ENCODE assay signal across 9 cellular contexts in the genomic region with DNA sequence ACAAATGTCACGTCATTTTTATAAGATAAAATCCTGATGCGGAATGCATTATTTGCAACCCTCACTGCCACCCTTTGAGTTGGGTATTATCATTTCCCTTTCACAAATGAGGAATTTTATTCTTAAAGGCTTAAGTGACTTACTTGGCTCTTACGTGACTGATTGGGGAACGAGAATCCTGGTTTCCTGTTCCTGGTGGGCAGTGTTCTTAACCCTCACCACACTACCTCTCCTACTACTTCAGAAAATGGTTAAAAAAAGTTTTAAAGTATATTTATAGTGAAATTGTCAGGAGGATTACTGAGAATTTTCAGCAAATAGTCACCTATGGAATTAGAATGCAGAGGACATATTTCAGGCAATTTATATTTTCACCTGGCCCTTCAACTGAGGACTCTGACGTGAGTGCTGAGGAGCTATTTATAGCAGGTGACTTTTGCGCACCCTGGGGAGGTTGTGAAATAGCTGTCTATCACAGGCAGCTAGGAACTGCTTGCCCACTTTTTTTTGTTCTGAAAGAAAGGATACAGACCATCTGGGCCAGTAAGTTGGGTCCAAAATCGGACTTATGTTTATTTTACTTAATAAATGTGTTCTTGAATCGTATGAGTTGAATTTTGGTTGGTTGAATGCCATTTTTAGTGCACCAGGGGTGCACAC. TPM values are rescaled to one million over a fixed set of nuclear protein-coding genes. Genes with fewer than 3 reads are reported as not detected.
DNase-seq lines count a peak whose midpoint lies in the region; ATAC-seq and TF ChIP-seq lines count a peak whose summit lies in the region.
"Had no signal": no experiment of that assay in that cellular context is flagged by ENCODE, and none has a peak within 500 bp of the region (broad histone marks: within the 10 kb centered on the region; RNA-seq: fewer than 3 reads in every experiment).

No MANE protein-coding gene starts in this region.

- H3K9me3 ChIP-seq in A673 (ENCODE audit: low read depth, low read length, poor library complexity, severe bottlenecking), result no peaks in the 10 kb centered on the region

- intact Hi-C loops in A673 (cut with micrococcal nuclease; ENCODE audit: unreplicated experiment), result no loop called here

- no peak overlapping the region for H3K27ac ChIP-seq in A673 (ENCODE audit: low read depth, low read length, poor library complexity, severe bottlenecking)

- H3K9me3 Mint-ChIP-seq in type B pancreatic cell, result peaks cover 5% of the 10 kb centered on the region

- H3K36me3 ChIP-seq in A673 (ENCODE audit: insufficient read depth, low read length, poor library complexity, severe bottlenecking), result no peaks in the 10 kb centered on the region

- POLR2A ChIA-PET in A673 (lab: Charles Lee; ENCODE audit: low non-redundant PET), result no interaction called here

- CTCF ChIA-PET in A673 (lab: Charles Lee), result no interaction called here

- no peaks in the 10 kb centered on the region for H3K27me3 ChIP-seq in A673 (replicated peaks; ENCODE audit: insufficient read depth, low read depth, low read length, poor library complexity)

- H3K4me3 ChIP-seq in cardiac fibroblast (replicated peaks in 1 of 2; ENCODE audit: low read depth in 2 of 2, low read length in 2 of 2), result no peak overlapping the region
- no peak overlapping the region for H3K4me3 ChIP-seq in A673 (ENCODE audit: low read depth, low read length, poor library complexity, severe bottlenecking)

- peak overlapping the region; percentile 6 for H3K27ac Mint-ChIP-seq in type B pancreatic cell

- no peaks in the 10 kb centered on the region for H3K27me3 Mint-ChIP-seq in type B pancreatic cell

- no peak overlapping the region for H3K4me3 Mint-ChIP-seq in type B pancreatic cell

- no TSS peak for BruUV-seq in A673 (replicated peaks; lab: Mats Ljungman, UMichigan)

- DNase-seq in SIG-M5 treated with dmso at 0.1 percent for 504 hours (lab: John Stamatoyannopoulos, UW; ENCODE audit: unreplicated experiment) (peak; percentile 24), SIG-M5 (lab: John Stamatoyannopoulos, UW) (no peak), cardiac fibroblast (ENCODE audit: low read depth in 2 of 2) (peak; percentile 26 to 33), type B pancreatic cell (ENCODE audit: extremely low spot score, unreplicated experiment) (no peak), omental fat pad (ENCODE audit: low spot score) (no peak), T-helper 9 cell (no peak), A673 (ENCODE audit: low spot score) (no peak)
- DNase-seq: activated CD8-positive, alpha-beta memory T cell treated with anti-CD3 and anti-CD28 coated beads for 24 hours had no signal

- ATAC-seq in HG03460 (IDR thresholded peaks at IDR 0.05; ENCODE audit: unreplicated experiment) (peak; percentile 93), omental fat pad (ENCODE audit: low FRiP score) (no peak)

- no peaks in the 10 kb centered on the region for H3K36me3 Mint-ChIP-seq in type B pancreatic cell

- TF ChIP-seq CTCF in cardiac fibroblast (IDR thresholded peaks at IDR 0.05; ENCODE audit: low read depth, low read length) (no peak), type B pancreatic cell (conservative IDR thresholded peaks at IDR 0.05) (no peak), omental fat pad (IDR thresholded peaks at IDR 0.05) (no peak), A673 (conservative IDR thresholded peaks at IDR 0.05; ENCODE audit: low read depth, low read length) (no peak)

- peaks cover 3% of the 10 kb centered on the region for H3K4me1 ChIP-seq in A673 (ENCODE audit: insufficient read depth, low read length, poor library complexity, severe bottlenecking)

- H3K4me1 Mint-ChIP-seq in type B pancreatic cell (ENCODE audit: unreplicated experiment), result peaks cover 4% of the 10 kb centered on the region

RNA-seq across cellular contexts. Expression of gene RASGRP3, which starts 18.7 kb away (rescaled TPM):
- 0.94 and 1.1 TPM in 2 replicates for total RNA-seq in type B pancreatic cell (ENCODE audit: low replicate concordance)
- total RNA-seq in omental fat pad, result 10 to 100 TPM; 11.8 to 42.2 (median 26.1) TPM
- total RNA-seq in A673 (2021), result 0.34 TPM in 1 of 2 replicates, not detected in the other

Comparison
In these comparisons a context has a peak if more than half of its experiments do, and no peak if none do; other contexts are left out.
1. DNase-seq: peak in SIG-M5 treated with dmso at 0.1 percent for 504 hours (single experiment) and cardiac fibroblast (2 of 2); none in SIG-M5 (single experiment), type B pancreatic cell (single experiment), omental fat pad (single experiment), T-helper 9 cell (single experiment) and A673 (single experiment).